ENCODE assay signal across 1 cellular context in genomic region chr12:52835271-52836041, GRCh38.
TF ChIP-seq lines count a peak whose summit lies in the region.

No MANE protein-coding gene starts in this region.

TF ChIP-seq in endothelial cell of umbilical vein, 7 proteins besides CTCF, POLR2A, EP300 and RAD21:
- no peak for TF ChIP-seq EZH2 (IDR thresholded peaks at IDR 0.05; ENCODE audit: borderline replicate concordance, low read depth, low read length, severe bottlenecking)
- no peak for TF ChIP-seq MYC (IDR thresholded peaks at IDR 0.05; ENCODE audit: low read depth, low read length)
- no peak for TF ChIP-seq MAX (IDR thresholded peaks at IDR 0.05; ENCODE audit: insufficient read depth, insufficient read length)
- no peak for TF ChIP-seq GATA2 (IDR thresholded peaks at IDR 0.05; ENCODE audit: insufficient read depth, insufficient read length, low read depth, low read length)
- no peak for TF ChIP-seq JUN (IDR thresholded peaks at IDR 0.05; ENCODE audit: borderline replicate concordance, insufficient read depth, insufficient read length, low read depth)
- no peak for TF ChIP-seq FOS (IDR thresholded peaks at IDR 0.05; ENCODE audit: borderline replicate concordance, insufficient read depth, low read length)
- TF ChIP-seq POLR2AphosphoS5 (IDR thresholded peaks at IDR 0.05; ENCODE audit: insufficient read depth, low read depth, low read length): no peak
